22 cellular contexts compared by ENCODE assay signal in genomic region chr2:200604571-200605255, GRCh38. TPM values are rescaled to one million over a fixed set of nuclear protein-coding genes. Genes with fewer than 3 reads are reported as not detected.
A peak's percentile ranks its signal among the peaks of the same experiment; 100 is the strongest.
DNase-seq lines count a peak whose midpoint lies in the region; ATAC-seq, FAIRE-seq and TF ChIP-seq lines count a peak whose summit lies in the region.
"Had no signal": no experiment of that assay in that cellular context is flagged by ENCODE, and none has a peak within 500 bp of the region (broad histone marks: within the 10 kb centered on the region; RNA-seq: fewer than 3 reads in every experiment).

No MANE protein-coding gene starts in this region.

- H3K4me3 ChIP-seq in astrocyte of the spinal cord (ENCODE audit: low read depth, low read length) = no peak overlapping the region
- H3K4me3 ChIP-seq in keratinocyte (ENCODE audit: control insufficient read depth in 2 of 3, extremely low read depth in 1 of 3, insufficient read depth in 2 of 3, low read depth in 1 of 3, low read length in 3 of 3) = no peak overlapping the region
- H3K4me3 ChIP-seq: left lung had no signal

- no peaks in the 10 kb centered on the region for H3K36me3 ChIP-seq in keratinocyte (ENCODE audit: control insufficient read depth in 2 of 2, extremely low read depth in 1 of 2, insufficient read depth in 2 of 2, low read length in 2 of 2)
- H3K36me3 ChIP-seq: left lung had no signal

- no peaks in the 10 kb centered on the region for H3K9me1 ChIP-seq in keratinocyte (ENCODE audit: control insufficient read depth, extremely low read depth, insufficient read depth, low read length)

- ATAC-seq in Right ventricle myocardium superior (ENCODE audit: poor library complexity) = no peak
- ATAC-seq: activated T-cell treated with anti-CD3 and anti-CD28 coated beads, Interleukin-2, amount 50 U/mL, for 4 hours; effector memory CD8-positive, alpha-beta T cell; left lung had no signal

- in situ Hi-C loops in astrocyte of the spinal cord (cut with HindIII; ENCODE audit: low sequenced_read_pairs) = no loop called here

- H3K9me3 ChIP-seq in keratinocyte (ENCODE audit: control insufficient read depth, low read depth, low read length) = no peaks in the 10 kb centered on the region
- H3K9me3 ChIP-seq: left lung had no signal

- no peak for FAIRE-seq in keratinocyte (lab: Jason Lieb, UNC)
- FAIRE-seq: small intestine had no signal

- H2AFZ ChIP-seq in keratinocyte (ENCODE audit: control insufficient read depth, low read length) = peak overlapping the region; percentile 43

- no peaks in the 10 kb centered on the region for H3K79me2 ChIP-seq in keratinocyte (ENCODE audit: control insufficient read depth, insufficient read depth, low read length)

- H3K4me1 ChIP-seq in keratinocyte (ENCODE audit: control insufficient read depth, extremely low read depth, insufficient read depth, low read length) = peaks cover 39% of the 10 kb centered on the region
- H3K4me1 ChIP-seq: left lung had no signal

- H4K20me1 ChIP-seq in keratinocyte (ENCODE audit: control insufficient read depth, extremely low read depth, insufficient read depth, low read length) = no peaks in the 10 kb centered on the region

- H3K27me3 ChIP-seq in keratinocyte (ENCODE audit: control insufficient read depth, extremely low read depth, insufficient read depth, low read length) = no peaks in the 10 kb centered on the region
- H3K27me3 ChIP-seq: left lung had no signal

- intact Hi-C loops in Right ventricle myocardium superior (cut with DNase I) = no loop called here

- dilution Hi-C loops in keratinocyte (cut with MboI; ENCODE audit: extremely low pct_ligation_motif_present, low sequenced_read_pairs) = no loop called here

- peak overlapping the region; percentile 77 for H3K4me2 ChIP-seq in keratinocyte (ENCODE audit: control insufficient read depth, extremely low read depth, insufficient read depth, low read depth, low read length)

- TF ChIP-seq CTCF in astrocyte of the spinal cord (IDR thresholded peaks at IDR 0.05; ENCODE audit: low read depth, low read length) = no peak
- no peak for TF ChIP-seq CTCF in keratinocyte (optimal IDR thresholded peaks at IDR 0.05 in 1 of 3, IDR thresholded peaks at IDR 0.05 in 1 of 3, conservative IDR thresholded peaks at IDR 0.05 in 1 of 3; ENCODE audit: extremely low read depth in 1 of 3, insufficient read depth in 2 of 3, low read length in 3 of 3)

- peak; percentile 33 to 52 for DNase-seq in AML-193 (lab: John Stamatoyannopoulos, UW)
- peak; percentile 61 for DNase-seq in M059J (ENCODE audit: low read depth)
- DNase-seq in astrocyte of the spinal cord (ENCODE audit: low read depth, low spot score) = peak; percentile 24
- no peak for DNase-seq in keratinocyte (ENCODE audit: low read depth, low spot score)
- no peak for DNase-seq in ecto neural progenitor cell (ENCODE audit: low spot score)
- DNase-seq in Right ventricle myocardium superior = no peak
- no peak for DNase-seq in activated naive CD4-positive, alpha-beta T cell treated with Interleukin-2 at 50 U/mL for 16 hours
- DNase-seq in stimulated activated CD4-positive, alpha-beta T cell treated with anti-CD3 and anti-CD28 coated beads, Interleukin-15, amount 100 ng/mL, for 24 hours = no peak
- DNase-seq: activated CD4-positive, alpha-beta memory T cell treated with anti-CD3 and anti-CD28 coated beads for 36 hours; activated naive CD4-positive, alpha-beta T cell treated with anti-CD3 and anti-CD28 coated beads for 36 hours; activated T-cell treated with anti-CD3 and anti-CD28 coated beads, Interleukin-2, amount 50 U/mL, for 4 hours; aorta; DMS79; effector memory CD8-positive, alpha-beta T cell; head of caudate nucleus; Karpas-422; left lung; NCI-H1417; posterior cingulate gyrus; small intestine; stimulated activated CD4-positive, alpha-beta T cell treated with anti-CD3 and anti-CD28 coated beads, Interleukin-4, amount 100 ng/mL, for 1 hour had no signal

- H3K9ac ChIP-seq in keratinocyte (ENCODE audit: control insufficient read depth, extremely low read depth, insufficient read depth, low read length) = no peak overlapping the region

- H3K27ac ChIP-seq in keratinocyte (ENCODE audit: control insufficient read depth, insufficient read depth, low read length) = peak overlapping the region; percentile 72
- H3K27ac ChIP-seq: left lung had no signal

RNA-seq across cellular contexts. Expression of gene AOX1, which starts 18.9 kb away (rescaled TPM):
- total RNA-seq in M059J (2014; rRNA removed; shearing (Covaris generic)) = 18.7 and 46.3 TPM in 2 replicates
- polyA plus RNA-seq in keratinocyte = 8.3 to 13.1 TPM (median 12.2 TPM) in 3 replicates
- polyA plus RNA-seq in keratinocyte (2011; ENCODE audit: low read depth) = 0.61 TPM
- 7.8 and 11.3 TPM in 2 replicates for polyA plus RNA-seq in keratinocyte (2011; cell fraction: cytosol; rRNA removed)
- 7.5 and 7.9 TPM in 2 replicates for polyA plus RNA-seq in keratinocyte (2011; cell fraction: nucleus; rRNA removed)
- polyA plus RNA-seq in keratinocyte (2012; ENCODE audit: low replicate concordance) = 0.97 and 10.1 TPM in 2 replicates
- 10.3 to 18.9 TPM (median 14.3 TPM) in 3 replicates for polyA minus RNA-seq in keratinocyte
- 10.9 TPM for polyA minus RNA-seq in keratinocyte (2011; cell fraction: cytosol; rRNA and poly(A)+ RNA removed)
- 10.3 and 11.9 TPM in 2 replicates for polyA minus RNA-seq in keratinocyte (2011; cell fraction: nucleus; rRNA and poly(A)+ RNA removed)
- total RNA-seq in Right ventricle myocardium superior = 4.1 TPM
- polyA plus RNA-seq: neural cell had no signal

Comparison
In these comparisons a context has a peak if more than half of its experiments do, and no peak if none do; other contexts are left out.
1. DNase-seq: peak in AML-193 (2 of 2), M059J (single experiment) and astrocyte of the spinal cord (single experiment); none in keratinocyte (single experiment), ecto neural progenitor cell (single experiment), Right ventricle myocardium superior (single experiment), activated naive CD4-positive, alpha-beta T cell treated with Interleukin-2 at 50 U/mL for 16 hours (single experiment) and stimulated activated CD4-positive, alpha-beta T cell treated with anti-CD3 and anti-CD28 coated beads, Interleukin-15, amount 100 ng/mL, for 24 hours (single experiment).